In genomic region chr1:237685553-237685952, GRCh38 we compare ENCODE assay signal across 27 cellular contexts.
"Had no signal": no experiment of that assay in that cellular context is flagged by ENCODE, and none has a peak within 500 bp of the region (broad histone marks: within the 10 kb centered on the region; RNA-seq: fewer than 3 reads in every experiment).

No MANE protein-coding gene starts in this region.

- H3K36me3 Mint-ChIP-seq: activated naive CD8-positive, alpha-beta T cell had no signal

- H3K4me1 Mint-ChIP-seq: activated CD4-positive, alpha-beta memory T cell treated with anti-CD3 and anti-CD28 coated beads, Interleukin-2, amount 10 ng/mL, durations not matched to agents 7 days and 5 days; activated CD4-positive, alpha-beta T cell treated with anti-CD3 and anti-CD28 coated beads, Interleukin-2, amount 10 ng/mL, durations not matched to agents 7 days and 5 days; activated T-helper 17 cell treated with anti-CD3 and anti-CD28 coated beads, Interleukin-2, amount 50 U/mL, for 72 hours; central memory CD8-positive, alpha-beta T cell had no signal

- FAIRE-seq: bronchial epithelial cell had no signal

- DNase-seq: activated CD4-positive, alpha-beta memory T cell treated with anti-CD3 and anti-CD28 coated beads, Interleukin-2, amount 10 ng/mL, durations not matched to agents 7 days and 5 days; activated CD4-positive, alpha-beta T cell treated with anti-CD3 and anti-CD28 coated beads, Interleukin-2, amount 10 ng/mL, durations not matched to agents 7 days and 5 days; activated CD4-positive, CD25-positive, alpha-beta regulatory T cell; activated gamma-delta T cell; activated naive CD4-positive, alpha-beta T cell treated with anti-CD3 and anti-CD28 coated beads for 36 hours; activated T-cell treated with anti-CD3 and anti-CD28 coated beads for 4 hours; activated T-cell treated with anti-CD3 and anti-CD28 coated beads, Interleukin-2, amount 50 U/mL, for 48 hours; MM.1S; NCI-H1105; NCI-H1436; NCI-H187; NCI-H2081; NCI-H2227 treated with DMSO at 0.1 percent for 48 hours; NCI-H446 treated with DMSO at 0.1 percent for 48 hours; NCI-H526 treated with DMSO at 0.1 percent for 48 hours; NCI-H82; RPMI8226; T-helper 1 cell had no signal

- H3K9me3 Mint-ChIP-seq: activated CD4-positive, alpha-beta memory T cell treated with anti-CD3 and anti-CD28 coated beads, Interleukin-2, amount 10 ng/mL, durations not matched to agents 7 days and 5 days; activated CD4-positive, alpha-beta T cell treated with anti-CD3 and anti-CD28 coated beads, Interleukin-2, amount 10 ng/mL, durations not matched to agents 7 days and 5 days; activated T-helper 17 cell treated with anti-CD3 and anti-CD28 coated beads, Interleukin-2, amount 50 U/mL, for 72 hours had no signal

- H3K9ac ChIP-seq: KMS-11 had no signal

- H3K27ac ChIP-seq: KMS-11, SK-N-MC, VCaP had no signal

- H3K4me3 Mint-ChIP-seq: activated CD4-positive, alpha-beta memory T cell treated with anti-CD3 and anti-CD28 coated beads, Interleukin-2, amount 10 ng/mL, durations not matched to agents 7 days and 5 days; activated CD4-positive, alpha-beta T cell treated with anti-CD3 and anti-CD28 coated beads, Interleukin-2, amount 10 ng/mL, durations not matched to agents 7 days and 5 days; activated naive CD4-positive, alpha-beta T cell treated with anti-CD3 and anti-CD28 coated beads for 36 hours; activated naive CD8-positive, alpha-beta T cell; activated T-helper 17 cell treated with anti-CD3 and anti-CD28 coated beads, Interleukin-2, amount 50 U/mL, for 72 hours; central memory CD8-positive, alpha-beta T cell had no signal

- H3K27me3 Mint-ChIP-seq: activated CD4-positive, alpha-beta memory T cell treated with anti-CD3 and anti-CD28 coated beads, Interleukin-2, amount 10 ng/mL, durations not matched to agents 7 days and 5 days; activated CD4-positive, alpha-beta T cell treated with anti-CD3 and anti-CD28 coated beads, Interleukin-2, amount 10 ng/mL, durations not matched to agents 7 days and 5 days; activated naive CD8-positive, alpha-beta T cell; activated T-helper 17 cell treated with anti-CD3 and anti-CD28 coated beads, Interleukin-2, amount 50 U/mL, for 72 hours; central memory CD8-positive, alpha-beta T cell had no signal

- H3K4me3 ChIP-seq: SK-N-MC had no signal

- H3K4me2 ChIP-seq: KMS-11 had no signal

- H3K27ac Mint-ChIP-seq: activated CD4-positive, alpha-beta memory T cell treated with anti-CD3 and anti-CD28 coated beads, Interleukin-2, amount 10 ng/mL, durations not matched to agents 7 days and 5 days; activated CD4-positive, alpha-beta T cell treated with anti-CD3 and anti-CD28 coated beads, Interleukin-2, amount 10 ng/mL, durations not matched to agents 7 days and 5 days; activated naive CD4-positive, alpha-beta T cell treated with anti-CD3 and anti-CD28 coated beads for 36 hours; activated naive CD8-positive, alpha-beta T cell; activated T-helper 17 cell treated with anti-CD3 and anti-CD28 coated beads, Interleukin-2, amount 50 U/mL, for 72 hours had no signal

- ATAC-seq: activated T-helper 17 cell treated with anti-CD3 and anti-CD28 coated beads, Interleukin-2, amount 50 U/mL, for 72 hours; Panc1; Right ventricle myocardium inferior had no signal
